In the genomic region with DNA sequence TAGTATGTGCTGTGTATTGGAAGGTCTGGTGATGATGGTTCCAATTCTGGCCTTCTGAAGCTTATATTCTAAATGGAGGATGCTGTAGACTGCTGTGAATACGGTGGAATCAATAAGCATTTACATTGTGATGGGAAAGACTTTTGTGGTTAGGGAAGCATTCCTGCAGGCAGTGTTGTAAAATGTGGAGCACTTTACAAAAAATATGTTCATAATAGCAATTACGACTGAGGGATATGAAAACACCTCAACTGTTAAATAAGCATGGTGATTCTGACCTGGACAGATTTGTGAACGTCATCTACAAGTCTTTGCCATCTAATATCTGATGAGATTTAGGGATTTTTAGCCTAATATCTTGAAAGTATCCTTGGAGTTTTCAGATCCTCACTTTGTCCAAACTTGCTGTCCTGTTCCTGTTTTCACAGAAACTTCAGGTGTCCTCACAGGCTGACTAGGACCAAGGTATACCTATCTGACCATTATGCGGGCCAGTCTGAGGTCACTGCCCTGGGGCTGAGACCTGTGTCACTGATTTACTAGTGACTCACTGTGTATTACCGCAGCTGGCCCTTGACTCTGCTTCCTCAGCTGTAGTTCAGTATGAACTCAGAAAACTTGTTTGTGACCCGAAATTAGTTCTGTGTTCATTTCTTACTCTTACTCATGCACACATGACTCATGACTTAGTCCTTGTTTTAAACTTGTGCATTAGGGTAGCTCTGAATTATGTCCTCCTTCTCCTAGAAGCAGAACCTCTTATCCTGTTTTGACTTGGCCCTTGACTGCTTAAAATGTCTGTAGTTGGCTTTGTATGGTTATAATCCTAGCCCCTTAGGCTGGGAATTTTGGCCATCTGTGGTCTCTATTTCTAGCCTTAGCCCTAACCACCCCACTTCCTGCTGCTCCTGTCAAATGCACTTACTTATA, we compare ENCODE assay signal across 10 cellular contexts.
DNase-seq lines count a peak whose midpoint lies in the region; ATAC-seq, FAIRE-seq and TF ChIP-seq lines count a peak whose summit lies in the region.
"Had no signal": no experiment of that assay in that cellular context is flagged by ENCODE, and none has a peak within 500 bp of the region (broad histone marks: within the 10 kb centered on the region; RNA-seq: fewer than 3 reads in every experiment).

No MANE protein-coding gene starts in this region.

- peaks cover 0 to 32% (median 5%) of the 10 kb centered on the region in 3 donors for H3K4me1 ChIP-seq in esophagus squamous epithelium
- peaks cover 0 to 4% (median 0%) of the 10 kb centered on the region in 3 donors for H3K4me1 ChIP-seq in skeletal muscle tissue (ENCODE audit: control insufficient read depth in 3 of 3, insufficient read depth in 3 of 3, low read length in 3 of 3)

- 30 to 37% methylated on average over 6 of the region's 6 CpGs for WGBS in esophagus squamous epithelium, 2 donors

- FAIRE-seq in RCC 7860 (lab: Jason Lieb, UNC) = peak; percentile 98

- no peaks in the 10 kb centered on the region for H3K36me3 ChIP-seq in esophagus squamous epithelium
- H3K36me3 ChIP-seq in skeletal muscle tissue (ENCODE audit: control insufficient read depth in 3 of 3, insufficient read depth in 3 of 3, low read length in 3 of 3) = no peaks in the 10 kb centered on the region

- ATAC-seq in GM18867 (IDR thresholded peaks at IDR 0.05; ENCODE audit: unreplicated experiment) (peak; percentile 98), HG02981 (IDR thresholded peaks at IDR 0.05; ENCODE audit: unreplicated experiment) (peak; percentile 98)

- H3K27me3 ChIP-seq in esophagus squamous epithelium = no peaks in the 10 kb centered on the region
- H3K27me3 ChIP-seq in skeletal muscle tissue (ENCODE audit: control insufficient read depth in 3 of 3, insufficient read depth in 3 of 3, low read length in 3 of 3) = no peaks in the 10 kb centered on the region

- TF ChIP-seq POLR2A in esophagus squamous epithelium (IDR thresholded peaks at IDR 0.05) = no peak

- no peaks in the 10 kb centered on the region for H3K9me3 ChIP-seq in esophagus squamous epithelium
- H3K9me3 ChIP-seq in skeletal muscle tissue (ENCODE audit: control insufficient read depth in 3 of 3, low read length in 3 of 3) = no peaks in the 10 kb centered on the region

- peak; percentile 70 for DNase-seq in AG09309 (ENCODE audit: low read depth)
- peak; percentile 95 for DNase-seq in RCC 7860 (ENCODE audit: low spot score)
- DNase-seq in esophagus squamous epithelium (lab: John Stamatoyannopoulos, UW) = peak; percentile 1
- no peak for DNase-seq in NCI-H2227 treated with DMSO at 0.1 percent for 48 hours (lab: John Stamatoyannopoulos, UW)
- DNase-seq in DMS153 (lab: John Stamatoyannopoulos, UW) = no peak
- DNase-seq: naive B cell had no signal

- no peak overlapping the region for H3K9ac ChIP-seq in skeletal muscle tissue (ENCODE audit: low read depth in 1 of 3, low read length in 3 of 3)
- H3K9ac ChIP-seq: KMS-11 had no signal

- intact Hi-C loops in esophagus squamous epithelium (cut with DNase I) = no loop called here

- peak overlapping the region; percentile 25 to 75 (median 52) for H3K27ac ChIP-seq in esophagus squamous epithelium
- H3K27ac ChIP-seq in skeletal muscle tissue (ENCODE audit: low read depth, low read length) = peak overlapping the region; percentile 46
- H3K27ac ChIP-seq: KMS-11 had no signal

- no peak for TF ChIP-seq CTCF in AG09309 (IDR thresholded peaks at IDR 0.05; ENCODE audit: control insufficient read depth, insufficient read depth, low read depth, low read length, missing control alignments)
- no peak for TF ChIP-seq CTCF in esophagus squamous epithelium (IDR thresholded peaks at IDR 0.05)

- H3K4me3 ChIP-seq in AG09309 (ENCODE audit: control insufficient read depth, low read depth, low read length) (no peak overlapping the region), esophagus squamous epithelium (no peak overlapping the region), skeletal muscle tissue (ENCODE audit: low read length in 3 of 3) (no peak overlapping the region)

Comparison
In these comparisons a context has a peak if more than half of its experiments do, and no peak if none do; other contexts are left out.
1. DNase-seq: peak in AG09309 (single experiment), RCC 7860 (single experiment) and esophagus squamous epithelium (single experiment); none in NCI-H2227 treated with DMSO at 0.1 percent for 48 hours (single experiment) and DMS153 (single experiment).